ENCODE assay signal across 19 cellular contexts in the genomic region with DNA sequence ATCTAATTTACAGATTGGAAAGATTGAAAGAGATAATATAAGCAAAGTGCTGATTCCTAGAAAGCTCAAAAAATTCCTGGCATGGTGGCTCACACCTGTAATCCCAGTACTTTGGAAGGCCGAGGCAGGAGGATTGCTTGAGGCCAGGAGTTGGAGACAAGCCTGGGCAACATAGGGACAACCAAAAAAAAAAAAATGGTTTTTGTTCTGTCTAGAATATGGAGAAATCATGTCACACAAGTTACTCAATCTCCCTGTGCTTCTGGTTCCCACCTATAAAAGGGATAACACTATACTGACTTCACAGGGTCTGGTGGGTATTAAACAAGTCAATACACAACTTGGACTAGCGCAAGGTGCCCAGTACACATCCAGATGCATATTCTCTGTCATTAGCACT. TPM values are rescaled to one million over a fixed set of nuclear protein-coding genes. Genes with fewer than 3 reads are reported as not detected.
DNase-seq lines count a peak whose midpoint lies in the region; ATAC-seq and TF ChIP-seq lines count a peak whose summit lies in the region.
"Had no signal": no experiment of that assay in that cellular context is flagged by ENCODE, and none has a peak within 500 bp of the region (broad histone marks: within the 10 kb centered on the region; RNA-seq: fewer than 3 reads in every experiment).

No MANE protein-coding gene starts in this region.

- DNase-seq in mammary epithelial cell (no peak), MCF 10A (ENCODE audit: unreplicated experiment) (no peak), Panc1 (ENCODE audit: low read depth, low spot score) (no peak), endodermal cell (no peak), tibial artery (no peak), NCI-H2029 (lab: John Stamatoyannopoulos, UW) (no peak), SK-N-DZ (ENCODE audit: low spot score) (no peak)
- DNase-seq: EL, HFFc6, MG63, NCI-H1105 treated with DMSO at 0.1 percent for 48 hours, NCI-H187, NCI-H2171, NCI-H510A, NCI-H774, PC-3, SK-N-SH had no signal

- WGBS in mammary epithelial cell (ENCODE audit: low coverage, missing lambda C conversion rate) = 55% methylated on average over 2 of the region's 2 CpGs
- 88 to 95% methylated on average over 2 of the region's 2 CpGs for WGBS in endodermal cell (ENCODE audit: insufficient coverage in 1 of 2, insufficient read length in 1 of 2), 2 experiments

- H3K27ac Mint-ChIP-seq in MCF 10A (ENCODE audit: low read depth, unreplicated experiment) = no peak overlapping the region
- H3K27ac Mint-ChIP-seq in endodermal cell = peak overlapping the region; percentile 8

- BruUV-seq in mammary epithelial cell (replicated peaks; lab: Mats Ljungman, UMichigan) (no TSS peak), MCF 10A (replicated peaks; lab: Mats Ljungman, UMichigan) (no TSS peak), Panc1 (replicated peaks; lab: Mats Ljungman, UMichigan) (no TSS peak)

- H3K36me3 Mint-ChIP-seq in MCF 10A (ENCODE audit: insufficient read depth, unreplicated experiment) (peaks cover 12% of the 10 kb centered on the region), endodermal cell (ENCODE audit: low read depth) (no peaks in the 10 kb centered on the region)

- peaks cover 53% of the 10 kb centered on the region for H3K4me1 Mint-ChIP-seq in MCF 10A (ENCODE audit: insufficient read depth, unreplicated experiment)
- H3K4me1 Mint-ChIP-seq in endodermal cell = peaks cover 22% of the 10 kb centered on the region

- no peaks in the 10 kb centered on the region for H4K20me1 ChIP-seq in mammary epithelial cell (ENCODE audit: insufficient read depth, low read length)

- H3K36me3 ChIP-seq in mammary epithelial cell (ENCODE audit: insufficient read depth, low read length) (no peaks in the 10 kb centered on the region), Panc1 (ENCODE audit: control insufficient read depth, insufficient read depth, low read length) (no peaks in the 10 kb centered on the region), endodermal cell (ENCODE audit: control insufficient read depth, insufficient read depth, low read length) (no peaks in the 10 kb centered on the region), tibial artery (no peaks in the 10 kb centered on the region)

- H3K9ac ChIP-seq in mammary epithelial cell (ENCODE audit: insufficient read depth, low read length) = no peak overlapping the region
- H3K9ac ChIP-seq in endodermal cell (ENCODE audit: extremely low read depth, low read length, poor library complexity, severe bottlenecking) = no peak overlapping the region
- H3K9ac ChIP-seq: SK-N-SH had no signal

- H3K9me3 Mint-ChIP-seq in MCF 10A (ENCODE audit: unreplicated experiment) = no peaks in the 10 kb centered on the region
- H3K9me3 Mint-ChIP-seq in endodermal cell = no peaks in the 10 kb centered on the region
- H3K9me3 Mint-ChIP-seq: HFFc6 had no signal

- TF ChIP-seq CTCF in mammary epithelial cell (conservative IDR thresholded peaks at IDR 0.05 in 1 of 2, IDR thresholded peaks at IDR 0.05 in 1 of 2; ENCODE audit: extremely low read depth in 1 of 2, insufficient read depth in 1 of 2, low read depth in 1 of 2, low read length in 2 of 2) = no peak
- TF ChIP-seq CTCF in MCF 10A (IDR thresholded peaks at IDR 0.05; ENCODE audit: unreplicated experiment) = no peak
- no peak for TF ChIP-seq CTCF in Panc1 (IDR thresholded peaks at IDR 0.05)
- no peak for TF ChIP-seq CTCF in endodermal cell (conservative IDR thresholded peaks at IDR 0.05)
- no peak for TF ChIP-seq CTCF in tibial artery (IDR thresholded peaks at IDR 0.05)

- H3K4me3 ChIP-seq in mammary epithelial cell (replicated peaks in 1 of 3; ENCODE audit: insufficient read depth in 1 of 3, low read depth in 2 of 3, low read length in 3 of 3) (no peak overlapping the region), Panc1 (ENCODE audit: low read depth in 2 of 2, low read length in 2 of 2) (no peak overlapping the region), endodermal cell (ENCODE audit: low read length) (no peak overlapping the region), tibial artery (no peak overlapping the region)
- H3K4me3 ChIP-seq: MG63 had no signal

- ATAC-seq in Panc1 (no peak), HG02610 (IDR thresholded peaks at IDR 0.05; ENCODE audit: unreplicated experiment) (no peak)
- ATAC-seq: PC-3 had no signal

- H2AFZ ChIP-seq in mammary epithelial cell (ENCODE audit: low read depth, low read length) = no peak overlapping the region

- no peaks in the 10 kb centered on the region for H3K27me3 ChIP-seq in mammary epithelial cell (ENCODE audit: insufficient read depth, low read length)
- H3K27me3 ChIP-seq in Panc1 (ENCODE audit: control insufficient read depth, insufficient read depth, low read length) = no peaks in the 10 kb centered on the region
- no peaks in the 10 kb centered on the region for H3K27me3 ChIP-seq in endodermal cell (ENCODE audit: control insufficient read depth, insufficient read depth, low read length, poor library complexity, severe bottlenecking)
- H3K27me3 ChIP-seq in tibial artery = no peaks in the 10 kb centered on the region
- H3K27me3 ChIP-seq: MG63 had no signal

- H3K79me2 ChIP-seq in mammary epithelial cell (ENCODE audit: insufficient read depth, low read length) = peaks cover 87% of the 10 kb centered on the region

- H3K9me3 ChIP-seq in mammary epithelial cell (replicated peaks; ENCODE audit: insufficient read depth, low read length) (no peaks in the 10 kb centered on the region), Panc1 (ENCODE audit: control insufficient read depth, insufficient read depth, low read depth, low read length) (no peaks in the 10 kb centered on the region), endodermal cell (ENCODE audit: control insufficient read depth, low read length) (no peaks in the 10 kb centered on the region), tibial artery (no peaks in the 10 kb centered on the region)
- H3K9me3 ChIP-seq: MG63, SK-N-SH had no signal

- H3K27ac ChIP-seq in mammary epithelial cell (ENCODE audit: insufficient read depth, low read depth, low read length) = no peak overlapping the region
- peak overlapping the region; percentile 92 for H3K27ac ChIP-seq in Panc1 (ENCODE audit: low read length)
- H3K27ac ChIP-seq in endodermal cell (ENCODE audit: low read depth, low read length) = no peak overlapping the region
- peak overlapping the region; percentile 64 to 78 for H3K27ac ChIP-seq in tibial artery
- H3K27ac ChIP-seq: C4-2B had no signal

- dilution Hi-C loops in mammary epithelial cell (cut with HindIII; ENCODE audit: low sequenced_read_pairs) = no loop called here

- H3K27me3 Mint-ChIP-seq in MCF 10A (ENCODE audit: insufficient read depth, unreplicated experiment) (no peaks in the 10 kb centered on the region), endodermal cell (ENCODE audit: insufficient read depth) (no peaks in the 10 kb centered on the region)

- H3K4me1 ChIP-seq in mammary epithelial cell (ENCODE audit: insufficient read depth, low read length) (peaks cover 34% of the 10 kb centered on the region), Panc1 (ENCODE audit: control insufficient read depth, insufficient read depth, low read length) (peaks cover 87% of the 10 kb centered on the region), endodermal cell (ENCODE audit: control insufficient read depth, insufficient read depth, low read length) (no peaks in the 10 kb centered on the region), tibial artery (peaks cover 0 to 99% (median 79%) of the 10 kb centered on the region in 4 donors)

- intact Hi-C loops in mammary epithelial cell (cut with micrococcal nuclease) = no loop called here
- intact Hi-C loops in MCF 10A (cut with micrococcal nuclease) = no loop called here
- intact Hi-C loops in Panc1 (cut with micrococcal nuclease; ENCODE audit: unreplicated experiment) = no loop called here
- intact Hi-C loops in tibial artery (cut with DNase I; ENCODE audit: low total_unique reads) = no loop called here

- CTCF ChIA-PET in mammary epithelial cell (lab: Charles Lee; ENCODE audit: low non-redundant PET) (no interaction called here), MCF 10A (lab: Yijun Ruan, JAX) (no interaction called here), Panc1 (lab: Charles Lee) (no interaction called here)

- H3K4me3 Mint-ChIP-seq in MCF 10A (ENCODE audit: unreplicated experiment) = no peak overlapping the region
- H3K4me3 Mint-ChIP-seq in endodermal cell = no peak overlapping the region
- H3K4me3 Mint-ChIP-seq: HFFc6 had no signal

- POLR2A ChIA-PET in MCF 10A (lab: Yijun Ruan, JAX) (interaction anchor here (0.7 kb wide), 1 partner anchor 14 kb away, joined by 4 read pairs; no protein-coding TSS in a partner anchor), Panc1 (lab: Charles Lee) (no interaction called here)

- in situ Hi-C loops in mammary epithelial cell (cut with MboI; ENCODE audit: low sequenced_read_pairs in 2 of 2) (no loop called here), Panc1 (cut with HindIII; ENCODE audit: low pct_unique_long_range_greater_than_20kb, low sequenced_read_pairs) (no loop called here)

- peak overlapping the region; percentile 20 for H3K4me2 ChIP-seq in mammary epithelial cell (ENCODE audit: insufficient read depth, low read depth, low read length)
- H3K4me2 ChIP-seq: SK-N-SH had no signal

RNA-seq across cellular contexts. Expression of gene ARHGAP17, which starts 18.4 kb away (rescaled TPM):
- total RNA-seq in mammary epithelial cell (10 to 100 TPM; 11.2 to 45.5 TPM), MCF 10A (2022) (50.0 and 52.2 TPM in 2 replicates), Panc1 (2021; ENCODE audit: unreplicated experiment) (113 TPM), endodermal cell (100 to 1,000 TPM in 1 of 2 donors, 10 to 100 TPM in 1; 95.0 to 106 TPM)
- polyA plus RNA-seq in mammary epithelial cell = 10.4 TPM
- 93.1 TPM for polyA minus RNA-seq in mammary epithelial cell
- 75.4 TPM for polyA plus RNA-seq in Panc1 (2012; ENCODE audit: insufficient read length)
- 59.0 TPM for polyA plus RNA-seq in endodermal cell (2013, experiment 1 of 2)
- 53.9 TPM for polyA plus RNA-seq in endodermal cell (2013, experiment 2 of 2)
- polyA plus RNA-seq in SK-N-DZ (2014; cell fraction: cytosol; rRNA removed) = 21.4 and 32.6 TPM in 2 replicates
- polyA plus RNA-seq in SK-N-DZ (2014; cell fraction: nucleus; rRNA removed) = 31.4 and 47.1 TPM in 2 replicates

Comparison
In these comparisons a context has a peak if more than half of its experiments do, and no peak if none do; other contexts are left out.
1. H3K27ac ChIP-seq: peak in Panc1 (single experiment) and tibial artery (2 of 2); none in mammary epithelial cell (single experiment) and endodermal cell (single experiment).